In genomic region chrX:39253551-39253950, GRCh38 we compare ENCODE assay signal across 27 cellular contexts.
A peak's percentile ranks its signal among the peaks of the same experiment; 100 is the strongest.
DNase-seq lines count a peak whose midpoint lies in the region; ATAC-seq, FAIRE-seq and TF ChIP-seq lines count a peak whose summit lies in the region.
"Had no signal": no experiment of that assay in that cellular context is flagged by ENCODE, and none has a peak within 500 bp of the region (broad histone marks: within the 10 kb centered on the region; RNA-seq: fewer than 3 reads in every experiment).

No MANE protein-coding gene starts in this region.

- no peak overlapping the region for H3K27ac ChIP-seq in coronary artery
- H3K27ac ChIP-seq: pancreas, right lobe of liver, testis had no signal

- FAIRE-seq in RCC 7860 (lab: Jason Lieb, UNC) = no peak
- FAIRE-seq in urothelium cell line (lab: Jason Lieb, UNC) = no peak
- FAIRE-seq: GM12892, H1, K562, pancreas, TTC549 had no signal

- no peak overlapping the region for H3K27ac Mint-ChIP-seq in activated naive CD8-positive, alpha-beta T cell treated with anti-CD3 and anti-CD28 coated beads, Interleukin-2, amount 50 U/mL, for 24 hours
- no peak overlapping the region for H3K27ac Mint-ChIP-seq in activated naive CD8-positive, alpha-beta T cell treated with anti-CD3 and anti-CD28 coated beads for 36 hours
- H3K27ac Mint-ChIP-seq: CD4-positive, alpha-beta T cell; nephron had no signal

- H3K27me3 Mint-ChIP-seq in activated naive CD8-positive, alpha-beta T cell treated with anti-CD3 and anti-CD28 coated beads, Interleukin-2, amount 50 U/mL, for 24 hours = no peaks in the 10 kb centered on the region
- H3K27me3 Mint-ChIP-seq in activated naive CD8-positive, alpha-beta T cell treated with anti-CD3 and anti-CD28 coated beads for 36 hours = no peaks in the 10 kb centered on the region
- H3K27me3 Mint-ChIP-seq: CD4-positive, alpha-beta T cell had no signal

- peak; percentile 59 for ATAC-seq in activated naive CD8-positive, alpha-beta T cell treated with anti-CD3 and anti-CD28 coated beads, Interleukin-2, amount 50 U/mL, for 24 hours
- ATAC-seq in esophagus mucosa (peak; percentile 79), HG03571 (IDR thresholded peaks at IDR 0.05; ENCODE audit: unreplicated experiment) (no peak), GM18861 (IDR thresholded peaks at IDR 0.05; ENCODE audit: unreplicated experiment) (no peak)
- ATAC-seq: K562, pancreas, right lobe of liver, Right ventricle myocardium inferior had no signal

- H3K4me3 Mint-ChIP-seq in activated naive CD8-positive, alpha-beta T cell treated with anti-CD3 and anti-CD28 coated beads, Interleukin-2, amount 50 U/mL, for 24 hours = no peak overlapping the region
- no peak overlapping the region for H3K4me3 Mint-ChIP-seq in activated naive CD8-positive, alpha-beta T cell treated with anti-CD3 and anti-CD28 coated beads for 36 hours
- H3K4me3 Mint-ChIP-seq: CD4-positive, alpha-beta T cell; nephron had no signal

- peaks cover 18% of the 10 kb centered on the region for H3K36me3 Mint-ChIP-seq in activated naive CD8-positive, alpha-beta T cell treated with anti-CD3 and anti-CD28 coated beads, Interleukin-2, amount 50 U/mL, for 24 hours (ENCODE audit: low read depth)
- peaks cover 4% of the 10 kb centered on the region for H3K36me3 Mint-ChIP-seq in activated naive CD8-positive, alpha-beta T cell treated with anti-CD3 and anti-CD28 coated beads for 36 hours

- H3K4me3 ChIP-seq in coronary artery = no peak overlapping the region
- H3K4me3 ChIP-seq: K562, pancreas, right lobe of liver, testis had no signal

- no peaks in the 10 kb centered on the region for H3K9me3 Mint-ChIP-seq in activated naive CD8-positive, alpha-beta T cell treated with anti-CD3 and anti-CD28 coated beads, Interleukin-2, amount 50 U/mL, for 24 hours
- H3K9me3 Mint-ChIP-seq in activated naive CD8-positive, alpha-beta T cell treated with anti-CD3 and anti-CD28 coated beads for 36 hours = no peaks in the 10 kb centered on the region
- H3K9me3 Mint-ChIP-seq: CD4-positive, alpha-beta T cell had no signal

- H3K4me1 Mint-ChIP-seq in activated naive CD8-positive, alpha-beta T cell treated with anti-CD3 and anti-CD28 coated beads, Interleukin-2, amount 50 U/mL, for 24 hours = peaks cover 54% of the 10 kb centered on the region
- peaks cover 22% of the 10 kb centered on the region for H3K4me1 Mint-ChIP-seq in activated naive CD8-positive, alpha-beta T cell treated with anti-CD3 and anti-CD28 coated beads for 36 hours
- H3K4me1 Mint-ChIP-seq: nephron had no signal

- DNase-seq in activated naive CD8-positive, alpha-beta T cell treated with anti-CD3 and anti-CD28 coated beads, Interleukin-2, amount 50 U/mL, for 24 hours = no peak
- no peak for DNase-seq in activated naive CD8-positive, alpha-beta T cell treated with anti-CD3 and anti-CD28 coated beads for 36 hours
- DNase-seq in RCC 7860 (ENCODE audit: low spot score) (peak; percentile 5), urothelium cell line (ENCODE audit: low spot score) (peak; percentile 3), coronary artery (ENCODE audit: low spot score) (no peak)
- DNase-seq: activated CD8-positive, alpha-beta memory T cell treated with anti-CD3 and anti-CD28 coated beads, Interleukin-2, amount 50 U/mL, for 48 hours; activated gamma-delta T cell treated with Interleukin-2 at 50 U/mL for 16 hours; amygdala; CD4-positive, alpha-beta T cell; central memory CD4-positive, alpha-beta T cell; DMS153; midbrain; MV-4-11; NCI-H1930; NCI-H524; pancreas; right lobe of liver; testis had no signal

- no peak for TF ChIP-seq CTCF in coronary artery (IDR thresholded peaks at IDR 0.05)

Comparison
In these comparisons a context has a peak if more than half of its experiments do, and no peak if none do; other contexts are left out.
1. ATAC-seq: peak in activated naive CD8-positive, alpha-beta T cell treated with anti-CD3 and anti-CD28 coated beads, Interleukin-2, amount 50 U/mL, for 24 hours (single experiment) and esophagus mucosa (single experiment); none in HG03571 (single experiment) and GM18861 (single experiment).
2. DNase-seq: peak in RCC 7860 (single experiment) and urothelium cell line (single experiment); none in activated naive CD8-positive, alpha-beta T cell treated with anti-CD3 and anti-CD28 coated beads, Interleukin-2, amount 50 U/mL, for 24 hours (single experiment), activated naive CD8-positive, alpha-beta T cell treated with anti-CD3 and anti-CD28 coated beads for 36 hours (single experiment) and coronary artery (single experiment).